23 cellular contexts compared by ENCODE assay signal in genomic region chr1:233983811-233984210, GRCh38.
A peak's percentile ranks its signal among the peaks of the same experiment; 100 is the strongest.
DNase-seq lines count a peak whose midpoint lies in the region; ATAC-seq, FAIRE-seq and TF ChIP-seq lines count a peak whose summit lies in the region.
"Had no signal": no experiment of that assay in that cellular context is flagged by ENCODE, and none has a peak within 500 bp of the region (broad histone marks: within the 10 kb centered on the region; RNA-seq: fewer than 3 reads in every experiment).

No MANE protein-coding gene starts in this region.

- H3K4me3 ChIP-seq in keratinocyte (ENCODE audit: control insufficient read depth in 2 of 3, extremely low read depth in 1 of 3, insufficient read depth in 2 of 3, low read depth in 1 of 3, low read length in 3 of 3): no peak overlapping the region
- no peak overlapping the region for H3K4me3 ChIP-seq in ovary
- no peak overlapping the region for H3K4me3 ChIP-seq in gastrocnemius medialis
- H3K4me3 ChIP-seq: BLaER1, GM12878 had no signal

- H3K9ac ChIP-seq in keratinocyte (ENCODE audit: control insufficient read depth, extremely low read depth, insufficient read depth, low read length): no peak overlapping the region
- H3K9ac ChIP-seq: BLaER1 had no signal

- no peaks in the 10 kb centered on the region for H3K27me3 ChIP-seq in keratinocyte (ENCODE audit: control insufficient read depth, extremely low read depth, insufficient read depth, low read length)
- H3K27me3 ChIP-seq in ovary: no peaks in the 10 kb centered on the region
- H3K27me3 ChIP-seq in gastrocnemius medialis: no peaks in the 10 kb centered on the region
- H3K27me3 ChIP-seq: BLaER1 had no signal

- FAIRE-seq in D721Med (lab: Jason Lieb, UNC) (peak; percentile 91), keratinocyte (lab: Jason Lieb, UNC) (peak; percentile 73)
- FAIRE-seq: A204.1, GM12878, GM12892, GM18507 had no signal

- WGBS in ovary, 3 donors: 88 to 94% (median 89%) methylated on average over 7 of the region's 7 CpGs

- H3K9me3 ChIP-seq in keratinocyte (ENCODE audit: control insufficient read depth, low read depth, low read length): no peaks in the 10 kb centered on the region
- no peaks in the 10 kb centered on the region for H3K9me3 ChIP-seq in ovary
- H3K9me3 ChIP-seq in gastrocnemius medialis: no peaks in the 10 kb centered on the region
- H3K9me3 ChIP-seq: BE2C, BLaER1 had no signal

- H3K36me3 ChIP-seq in keratinocyte (ENCODE audit: control insufficient read depth in 2 of 2, extremely low read depth in 1 of 2, insufficient read depth in 2 of 2, low read length in 2 of 2) (no peaks in the 10 kb centered on the region), ovary (no peaks in the 10 kb centered on the region), gastrocnemius medialis (no peaks in the 10 kb centered on the region)
- H3K36me3 ChIP-seq: BE2C, BLaER1 had no signal

- in situ Hi-C loops in gastrocnemius medialis (cut with MboI; ENCODE audit: low sequenced_read_pairs in 4 of 4): no loop called here

- no peak overlapping the region for H2AFZ ChIP-seq in keratinocyte (ENCODE audit: control insufficient read depth, low read length)

- H3K4me1 ChIP-seq in keratinocyte (ENCODE audit: control insufficient read depth, extremely low read depth, insufficient read depth, low read length) (peaks cover 6% of the 10 kb centered on the region), ovary (ENCODE audit: insufficient read depth) (no peaks in the 10 kb centered on the region), gastrocnemius medialis (no peaks in the 10 kb centered on the region)
- H3K4me1 ChIP-seq: BE2C, BLaER1 had no signal

- intact Hi-C loops in ovary (cut with DNase I): no loop called here
- intact Hi-C loops in gastrocnemius medialis (cut with DNase I; ENCODE audit: low total_unique reads): no loop called here

- TF ChIP-seq EP300 in ovary (IDR thresholded peaks at IDR 0.05): no peak

- ATAC-seq in gastrocnemius medialis: no peak
- ATAC-seq: GM12878 had no signal

- H3K27ac ChIP-seq in keratinocyte (ENCODE audit: control insufficient read depth, insufficient read depth, low read length) (no peak overlapping the region), ovary (no peak overlapping the region), gastrocnemius medialis (no peak overlapping the region)
- H3K27ac ChIP-seq: BLaER1 had no signal

- dilution Hi-C loops in keratinocyte (cut with MboI; ENCODE audit: extremely low pct_ligation_motif_present, low sequenced_read_pairs): no loop called here

- H3K79me2 ChIP-seq in keratinocyte (ENCODE audit: control insufficient read depth, insufficient read depth, low read length): peaks cover 1% of the 10 kb centered on the region

- TF ChIP-seq POLR2A in ovary (IDR thresholded peaks at IDR 0.05) (no peak), gastrocnemius medialis (IDR thresholded peaks at IDR 0.05) (no peak)

- no peak overlapping the region for H3K4me2 ChIP-seq in keratinocyte (ENCODE audit: control insufficient read depth, extremely low read depth, insufficient read depth, low read depth, low read length)
- H3K4me2 ChIP-seq: BLaER1 had no signal

- no peaks in the 10 kb centered on the region for H4K20me1 ChIP-seq in keratinocyte (ENCODE audit: control insufficient read depth, extremely low read depth, insufficient read depth, low read length)
- H4K20me1 ChIP-seq: BLaER1 had no signal

- TF ChIP-seq CTCF in D721Med (IDR thresholded peaks at IDR 0.05; ENCODE audit: insufficient read depth, missing control alignments): no peak
- no peak for TF ChIP-seq CTCF in keratinocyte (optimal IDR thresholded peaks at IDR 0.05 in 1 of 3, IDR thresholded peaks at IDR 0.05 in 1 of 3, conservative IDR thresholded peaks at IDR 0.05 in 1 of 3; ENCODE audit: extremely low read depth in 1 of 3, insufficient read depth in 2 of 3, low read length in 3 of 3)
- TF ChIP-seq CTCF in ovary (IDR thresholded peaks at IDR 0.05): no peak
- TF ChIP-seq CTCF in gastrocnemius medialis (IDR thresholded peaks at IDR 0.05 in 4 of 5, conservative IDR thresholded peaks at IDR 0.05 in 1 of 5): no peak

- no peak for DNase-seq in D721Med (ENCODE audit: insufficient read length, low spot score)
- peak; percentile 57 for DNase-seq in Daoy (ENCODE audit: low read depth)
- DNase-seq in RPMI7951 (ENCODE audit: low read depth): peak; percentile 56
- no peak for DNase-seq in keratinocyte (ENCODE audit: low read depth, low spot score)
- DNase-seq in ovary: no peak
- no peak for DNase-seq in NCI-H146 (lab: John Stamatoyannopoulos, UW)
- no peak for DNase-seq in gastrocnemius medialis
- DNase-seq: 8988T; ACHN; BE2C; C1 segment of cervical spinal cord; CD4-positive, alpha-beta memory T cell; CD4-positive, CD25-positive, alpha-beta regulatory T cell; CD8-positive, alpha-beta memory T cell; COR-L47; DMS79 treated with DMSO at 0.1 percent for 48 hours; EL; GDM1 had no signal

- H3K9me1 ChIP-seq in keratinocyte (ENCODE audit: control insufficient read depth, extremely low read depth, insufficient read depth, low read length): no peaks in the 10 kb centered on the region

Comparison
In these comparisons a context has a peak if more than half of its experiments do, and no peak if none do; other contexts are left out.
1. DNase-seq: peak in Daoy (single experiment) and RPMI7951 (single experiment); none in D721Med (single experiment), keratinocyte (single experiment), ovary (0 of 5), NCI-H146 (single experiment) and gastrocnemius medialis (0 of 2).